16 cellular contexts compared by ENCODE assay signal in the genomic region with DNA sequence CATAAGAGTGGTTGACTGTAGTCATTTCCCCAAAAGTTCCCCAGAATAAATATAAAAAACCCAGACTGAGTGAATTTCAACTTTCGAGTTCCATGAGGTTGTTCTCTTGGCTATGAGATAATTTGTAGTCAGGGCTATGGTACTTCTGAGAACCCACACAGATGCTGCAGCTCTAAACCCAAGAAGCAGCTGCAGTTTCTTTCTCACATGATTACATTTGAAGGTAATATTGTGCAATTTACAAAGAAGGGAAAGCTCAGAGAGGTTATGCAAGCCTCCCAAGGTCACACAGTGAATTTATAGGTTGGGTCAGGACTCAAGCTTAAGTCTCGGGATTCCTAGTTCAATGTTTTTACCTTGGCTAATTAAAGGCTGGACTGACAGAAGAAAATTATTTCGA. TPM values are rescaled to one million over a fixed set of nuclear protein-coding genes. Genes with fewer than 3 reads are reported as not detected.
DNase-seq lines count a peak whose midpoint lies in the region; ATAC-seq and TF ChIP-seq lines count a peak whose summit lies in the region.
"Had no signal": no experiment of that assay in that cellular context is flagged by ENCODE, and none has a peak within 500 bp of the region (broad histone marks: within the 10 kb centered on the region; RNA-seq: fewer than 3 reads in every experiment).

No MANE protein-coding gene starts in this region.

- H3K36me3 ChIP-seq in ascending aorta = no peaks in the 10 kb centered on the region
- H3K36me3 ChIP-seq: esophagus muscularis mucosa had no signal

- peak; percentile 93 for DNase-seq in CD1c-positive myeloid dendritic cell (ENCODE audit: extremely low spot score)
- peak; percentile 48 for DNase-seq in SKM-1 (lab: John Stamatoyannopoulos, UW; ENCODE audit: unreplicated experiment)
- DNase-seq in medulla oblongata (ENCODE audit: extremely low spot score) = peak; percentile 51
- no peak for DNase-seq in ascending aorta (ENCODE audit: low spot score in 2 of 2)
- no peak for DNase-seq in occipital lobe (lab: John Stamatoyannopoulos, UW)
- DNase-seq: activated CD4-positive, alpha-beta memory T cell treated with anti-CD3 and anti-CD28 coated beads for 36 hours; activated naive CD4-positive, alpha-beta T cell treated with Interleukin-2 at 50 U/mL for 16 hours; central memory CD4-positive, alpha-beta T cell; stimulated activated CD4-positive, alpha-beta T cell treated with anti-CD3 and anti-CD28 coated beads, Interleukin-15, amount 100 ng/mL, for 24 hours; stimulated activated CD8-positive, alpha-beta memory T cell treated with anti-CD3 and anti-CD28 coated beads, Interleukin-4, amount 100 ng/mL, for 48 hours had no signal

- no peaks in the 10 kb centered on the region for H3K27me3 ChIP-seq in ascending aorta
- H3K27me3 ChIP-seq: esophagus muscularis mucosa had no signal

- H3K9me3 ChIP-seq in ascending aorta = no peaks in the 10 kb centered on the region
- H3K9me3 ChIP-seq: esophagus muscularis mucosa had no signal

- H3K4me3 ChIP-seq in ascending aorta = no peak overlapping the region
- H3K4me3 ChIP-seq: esophagus muscularis mucosa had no signal

- no peak for TF ChIP-seq CTCF in ascending aorta (IDR thresholded peaks at IDR 0.05)

- no peaks in the 10 kb centered on the region for H3K4me1 ChIP-seq in ascending aorta

- ATAC-seq in HG02870 (IDR thresholded peaks at IDR 0.05; ENCODE audit: unreplicated experiment) (peak; percentile 71), HG03439 (IDR thresholded peaks at IDR 0.05; ENCODE audit: unreplicated experiment) (no peak), HG02571 (IDR thresholded peaks at IDR 0.05; ENCODE audit: unreplicated experiment) (no peak)

- no peak overlapping the region for H3K27ac ChIP-seq in ascending aorta
- H3K27ac ChIP-seq: esophagus muscularis mucosa had no signal

- intact Hi-C loops in ascending aorta (cut with DNase I) = no loop called here

RNA-seq across cellular contexts. Expression of a gene that starts 29.7 kb away (rescaled TPM):
- total RNA-seq in ascending aorta = 206 TPM
- total RNA-seq in occipital lobe = 13.6 TPM
- total RNA-seq: G401, OCI-LY7 had no signal

Comparison
In these comparisons a context has a peak if more than half of its experiments do, and no peak if none do; other contexts are left out.
1. DNase-seq: peak in CD1c-positive myeloid dendritic cell (single experiment), SKM-1 (single experiment) and medulla oblongata (single experiment); none in ascending aorta (0 of 2) and occipital lobe (single experiment).
2. RNA of a gene that starts 29.7 kb away (total RNA-seq): 206 TPM in ascending aorta (single experiment); 13.6 TPM in occipital lobe (single experiment); every median in the first group is over 10 times any median in the second.